In genomic region chr3:146502887-146503458, GRCh38 we compare ENCODE assay signal across 1 cellular context.
TF ChIP-seq lines count a peak whose summit lies in the region.

No MANE protein-coding gene starts in this region.

TF ChIP-seq in IMR-90, 13 proteins besides CTCF, POLR2A, EP300 and RAD21 (continued from another document):
- TF ChIP-seq ELK1 (IDR thresholded peaks at IDR 0.05; ENCODE audit: borderline replicate concordance, low read depth, low read length) (no peak), FOS (IDR thresholded peaks at IDR 0.05; ENCODE audit: low read depth, low read length) (no peak), BHLHE40 (IDR thresholded peaks at IDR 0.05; ENCODE audit: low read depth, low read length) (no peak), USF2 (IDR thresholded peaks at IDR 0.05; ENCODE audit: low read depth, low read length) (no peak), CEBPB (IDR thresholded peaks at IDR 0.05; ENCODE audit: low read depth, low read length) (no peak), CHD1 (IDR thresholded peaks at IDR 0.05; ENCODE audit: low read depth, low read length) (no peak), SMC3 (IDR thresholded peaks at IDR 0.05; ENCODE audit: low read depth, low read length) (no peak)
